Comparison of ENCODE assay signal across 11 cellular contexts in the genomic region with DNA sequence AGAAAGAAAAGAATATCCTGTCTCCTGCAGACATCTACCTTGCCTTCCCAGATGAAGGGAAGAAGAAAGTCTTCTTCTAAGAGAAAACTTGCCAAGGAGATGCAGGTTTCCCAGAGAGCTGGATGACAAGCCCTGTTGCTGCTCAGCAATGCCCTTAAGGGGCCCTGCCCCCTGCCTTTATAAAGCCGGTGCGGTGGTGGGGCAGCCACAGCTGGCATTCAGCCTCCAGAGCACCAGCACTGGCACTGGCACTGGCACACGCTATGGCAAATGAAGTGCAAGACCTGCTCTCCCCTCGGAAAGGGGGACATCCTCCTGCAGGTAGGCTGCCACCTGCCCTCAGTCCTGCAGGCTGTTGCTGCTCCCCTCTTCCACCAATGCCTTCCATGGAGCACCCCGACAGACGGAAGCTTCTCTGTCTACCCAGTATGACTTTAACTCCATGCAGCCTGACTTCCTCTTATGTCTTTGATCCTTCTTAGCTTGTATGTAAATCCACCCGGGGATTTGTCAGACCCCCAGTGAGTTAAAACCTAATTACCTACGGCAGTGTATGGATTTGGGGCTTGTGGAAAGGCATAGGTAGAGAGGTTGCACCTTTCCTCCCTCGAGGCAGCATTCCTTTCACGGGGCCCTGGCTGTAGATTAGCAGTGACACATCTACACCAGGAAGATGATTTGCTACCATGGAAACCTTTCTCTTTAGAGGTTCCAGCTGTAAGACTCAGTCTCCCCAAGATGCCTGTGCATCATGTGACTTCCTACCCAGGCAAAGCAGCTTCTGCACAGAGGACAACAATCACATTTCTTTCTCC. TPM values are rescaled to one million over a fixed set of nuclear protein-coding genes. Genes with fewer than 3 reads are reported as not detected.
DNase-seq lines count a peak whose midpoint lies in the region; ATAC-seq and TF ChIP-seq lines count a peak whose summit lies in the region.
"Had no signal": no experiment of that assay in that cellular context is flagged by ENCODE, and none has a peak within 500 bp of the region (broad histone marks: within the 10 kb centered on the region; RNA-seq: fewer than 3 reads in every experiment).

A gene with protein sequence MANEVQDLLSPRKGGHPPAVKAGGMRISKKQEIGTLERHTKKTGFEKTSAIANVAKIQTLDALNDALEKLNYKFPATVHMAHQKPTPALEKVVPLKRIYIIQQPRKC (plus strand): TSS at position 208 of the 815 bp plus-strand sequence. CDS start 56 bp downstream, at position 264.

- H3K27me3 ChIP-seq in body of pancreas, result no peaks in the 10 kb centered on the region
- peaks cover 0 to 7% (median 0%) of the 10 kb centered on the region in 3 donors for H3K27me3 ChIP-seq in psoas muscle (ENCODE audit: insufficient read depth in 3 of 3, low read length in 2 of 3)

- H3K36me3 ChIP-seq in body of pancreas (replicated peaks in 1 of 2; ENCODE audit: insufficient read depth in 1 of 2, low read depth in 2 of 2) (no peaks in the 10 kb centered on the region), psoas muscle (ENCODE audit: insufficient read depth in 1 of 2, low read depth in 1 of 2) (no peaks in the 10 kb centered on the region)
- H3K36me3 ChIP-seq: gastroesophageal sphincter had no signal

- peak within 1 kb of the TSS; percentile 16 for H3K27ac Mint-ChIP-seq in neural crest cell (ENCODE audit: unreplicated experiment)
- no peak within 1 kb of the TSS for H3K27ac Mint-ChIP-seq in activated naive CD4-positive, alpha-beta T cell treated with anti-CD3 and anti-CD28 coated beads, Interleukin-2, amount 10 ng/mL, durations not matched to agents 7 days and 5 days

- H3K9me3 Mint-ChIP-seq in neural crest cell, result no peaks in the 10 kb centered on the region
- H3K9me3 Mint-ChIP-seq in activated naive CD4-positive, alpha-beta T cell treated with anti-CD3 and anti-CD28 coated beads, Interleukin-2, amount 10 ng/mL, durations not matched to agents 7 days and 5 days, result no peaks in the 10 kb centered on the region

- H3K27me3 Mint-ChIP-seq in neural crest cell (ENCODE audit: low read depth), result peaks cover 3% of the 10 kb centered on the region
- peaks cover 27% of the 10 kb centered on the region for H3K27me3 Mint-ChIP-seq in activated naive CD4-positive, alpha-beta T cell treated with anti-CD3 and anti-CD28 coated beads, Interleukin-2, amount 10 ng/mL, durations not matched to agents 7 days and 5 days

- no peaks in the 10 kb centered on the region for H3K36me3 Mint-ChIP-seq in neural crest cell (ENCODE audit: low read depth)
- no peaks in the 10 kb centered on the region for H3K36me3 Mint-ChIP-seq in activated naive CD4-positive, alpha-beta T cell treated with anti-CD3 and anti-CD28 coated beads, Interleukin-2, amount 10 ng/mL, durations not matched to agents 7 days and 5 days

- peak; percentile 63 for DNase-seq in DMS153 (lab: John Stamatoyannopoulos, UW)
- DNase-seq in NCI-H1694 treated with DMSO at 0.1 percent for 48 hours (lab: John Stamatoyannopoulos, UW), result peak; percentile 70
- peak; percentile 48 to 74 (median 66) for DNase-seq in body of pancreas
- DNase-seq in neural crest cell (ENCODE audit: low read depth, low spot score), result no peak
- no peak for DNase-seq in psoas muscle
- no peak for DNase-seq in activated naive CD4-positive, alpha-beta T cell treated with anti-CD3 and anti-CD28 coated beads, Interleukin-2, amount 10 ng/mL, durations not matched to agents 7 days and 5 days
- no peak for DNase-seq in medulla oblongata (ENCODE audit: extremely low spot score)
- DNase-seq in NCI-H1048 (lab: John Stamatoyannopoulos, UW), result no peak
- DNase-seq: IMR-90; stimulated activated CD4-positive, alpha-beta T cell treated with anti-CD3 and anti-CD28 coated beads, Interleukin-4, amount 100 ng/mL, for 1 hour had no signal

- ATAC-seq in body of pancreas (peak; percentile 81), psoas muscle (no peak)
- ATAC-seq: gastroesophageal sphincter had no signal

- CTCF ChIA-PET in activated naive CD4-positive, alpha-beta T cell treated with anti-CD3 and anti-CD28 coated beads, Interleukin-2, amount 10 ng/mL, durations not matched to agents 7 days and 5 days (lab: Charles Lee), result no interaction called here

- peaks cover 6% of the 10 kb centered on the region for H3K4me1 ChIP-seq in body of pancreas
- H3K4me1 ChIP-seq in psoas muscle, result no peaks in the 10 kb centered on the region
- H3K4me1 ChIP-seq: gastroesophageal sphincter had no signal

- H3K27ac ChIP-seq in body of pancreas (no peak within 1 kb of the TSS), psoas muscle (no peak within 1 kb of the TSS)
- H3K27ac ChIP-seq: gastroesophageal sphincter had no signal

- no peak for TF ChIP-seq CTCF in body of pancreas (IDR thresholded peaks at IDR 0.05)
- no peak for TF ChIP-seq CTCF in neural crest cell (conservative IDR thresholded peaks at IDR 0.05)
- no peak for TF ChIP-seq CTCF in psoas muscle (IDR thresholded peaks at IDR 0.05)

- H3K4me3 ChIP-seq in body of pancreas, result peak within 1 kb of the TSS in 1 of 2 donors; percentile 1
- no peak within 1 kb of the TSS for H3K4me3 ChIP-seq in psoas muscle
- H3K4me3 ChIP-seq: gastroesophageal sphincter had no signal

- H3K9me3 ChIP-seq in body of pancreas, result no peaks in the 10 kb centered on the region
- H3K9me3 ChIP-seq in psoas muscle, result no peaks in the 10 kb centered on the region
- H3K9me3 ChIP-seq: gastroesophageal sphincter had no signal

- intact Hi-C loops in body of pancreas (cut with DNase I), result no loop called here
- intact Hi-C loops in psoas muscle (cut with DNase I), result no loop called here

- no peak within 1 kb of the TSS for H3K4me3 Mint-ChIP-seq in neural crest cell
- H3K4me3 Mint-ChIP-seq in activated naive CD4-positive, alpha-beta T cell treated with anti-CD3 and anti-CD28 coated beads, Interleukin-2, amount 10 ng/mL, durations not matched to agents 7 days and 5 days, result no peak within 1 kb of the TSS

- WGBS in body of pancreas, 2 donors, result 8 to 12% methylated on average over 9 of the region's 10 CpGs
- WGBS in psoas muscle, 3 donors, result 18 to 26% (median 24%) methylated on average over 10 of the region's 10 CpGs

- no peaks in the 10 kb centered on the region for H3K4me1 Mint-ChIP-seq in neural crest cell
- no peaks in the 10 kb centered on the region for H3K4me1 Mint-ChIP-seq in activated naive CD4-positive, alpha-beta T cell treated with anti-CD3 and anti-CD28 coated beads, Interleukin-2, amount 10 ng/mL, durations not matched to agents 7 days and 5 days

- TF ChIP-seq POLR2A in body of pancreas (IDR thresholded peaks at IDR 0.05), result peak; percentile 37 to 62 (median 60)

RNA-seq across cellular contexts. Expression of the gene that starts here (rescaled TPM):
- 1 to 10 TPM; 8.6 to 9.9 TPM for total RNA-seq in body of pancreas
- not detected in 2 replicates for total RNA-seq in neural crest cell
- not detected for total RNA-seq in psoas muscle
- not detected for polyA plus RNA-seq in psoas muscle
- total RNA-seq: IMR-90 had no signal
- polyA plus RNA-seq: IMR-90 had no signal

Comparison
In these comparisons a context has a peak if more than half of its experiments do, and no peak if none do; other contexts are left out.
1. DNase-seq: peak in DMS153 (single experiment), NCI-H1694 treated with DMSO at 0.1 percent for 48 hours (single experiment) and body of pancreas (4 of 4); none in neural crest cell (single experiment), psoas muscle (0 of 2), activated naive CD4-positive, alpha-beta T cell treated with anti-CD3 and anti-CD28 coated beads, Interleukin-2, amount 10 ng/mL, durations not matched to agents 7 days and 5 days (single experiment), medulla oblongata (single experiment) and NCI-H1048 (single experiment).